In the genomic region with DNA sequence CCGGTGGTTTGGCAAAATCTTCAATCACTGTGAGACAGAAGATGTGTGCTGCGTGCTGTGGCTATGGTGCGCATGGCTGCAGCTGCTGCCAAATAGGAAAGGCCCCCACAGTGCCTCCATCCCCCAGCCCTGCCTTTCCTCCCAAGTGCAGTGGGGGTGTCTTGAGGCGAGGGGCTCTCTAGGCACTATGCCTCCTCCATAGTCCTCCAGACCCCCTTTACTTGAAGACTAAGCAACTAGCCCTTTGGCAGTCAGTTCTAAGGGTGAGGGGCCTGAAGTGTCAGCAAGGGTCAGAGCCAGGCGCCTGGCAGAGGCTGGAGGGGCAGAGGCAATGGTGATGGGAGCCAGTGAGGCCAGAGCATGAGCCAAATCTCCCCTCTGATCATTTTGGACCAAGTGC, we compare ENCODE assay signal across 19 cellular contexts. TPM values are rescaled to one million over a fixed set of nuclear protein-coding genes. Genes with fewer than 3 reads are reported as not detected.
DNase-seq lines count a peak whose midpoint lies in the region; ATAC-seq, FAIRE-seq and TF ChIP-seq lines count a peak whose summit lies in the region.
"Had no signal": no experiment of that assay in that cellular context is flagged by ENCODE, and none has a peak within 500 bp of the region (broad histone marks: within the 10 kb centered on the region; RNA-seq: fewer than 3 reads in every experiment).

No MANE protein-coding gene starts in this region.

- CTCF ChIA-PET in HepG2 (lab: Yijun Ruan, JAX; ENCODE audit: low intra/inter-chr PET ratio, low total read pairs): no interaction called here

- H3K9ac ChIP-seq in HepG2 (ENCODE audit: insufficient read depth, low read depth, low read length) (no peak overlapping the region), neural progenitor cell (no peak overlapping the region)
- H3K9ac ChIP-seq: GM23248 had no signal

- H3K36me3 Mint-ChIP-seq in T-helper 17 cell (ENCODE audit: low read depth): peaks cover 2% of the 10 kb centered on the region
- no peaks in the 10 kb centered on the region for H3K36me3 Mint-ChIP-seq in neural progenitor cell
- no peaks in the 10 kb centered on the region for H3K36me3 Mint-ChIP-seq in progenitor cell of endocrine pancreas (ENCODE audit: insufficient read depth)

- H3F3A ChIP-seq in neural progenitor cell (ENCODE audit: low read depth): peaks cover 38% of the 10 kb centered on the region

- no TSS peak for BruUV-seq in HepG2 (replicated peaks; lab: Mats Ljungman, UMichigan)

- POLR2A ChIA-PET in HepG2 (lab: Yijun Ruan, JAX): no interaction called here

- no peak for ATAC-seq in HepG2
- ATAC-seq in right lobe of liver: no peak
- ATAC-seq in T-helper 17 cell: no peak
- ATAC-seq: Right ventricle myocardium inferior had no signal

- H3K36me3 ChIP-seq in HepG2 (replicated peaks in 1 of 2; ENCODE audit: control insufficient read depth in 1 of 2, insufficient read depth in 2 of 2, low read length in 2 of 2) (no peaks in the 10 kb centered on the region), right lobe of liver (no peaks in the 10 kb centered on the region), neural progenitor cell (no peaks in the 10 kb centered on the region), SJCRH30 (no peaks in the 10 kb centered on the region)

- in situ Hi-C loops in HepG2 (cut with HindIII; ENCODE audit: extremely low pct_ligation_motif_present, low pct_unique_long_range_greater_than_20kb): no loop called here

- peaks cover 7% of the 10 kb centered on the region for H3K27me3 Mint-ChIP-seq in T-helper 17 cell
- H3K27me3 Mint-ChIP-seq in neural progenitor cell (ENCODE audit: insufficient read depth, low read depth): peaks cover 8% of the 10 kb centered on the region
- peaks cover 12% of the 10 kb centered on the region for H3K27me3 Mint-ChIP-seq in progenitor cell of endocrine pancreas
- H3K27me3 Mint-ChIP-seq: IgD-negative memory B cell had no signal

- H3K27ac ChIP-seq in HepG2 (ENCODE audit: extremely low read length, insufficient read depth, low read length): no peak overlapping the region
- H3K27ac ChIP-seq in right lobe of liver: no peak overlapping the region
- peak overlapping the region; percentile 93 for H3K27ac ChIP-seq in neural progenitor cell
- no peak overlapping the region for H3K27ac ChIP-seq in SJCRH30
- H3K27ac ChIP-seq: GM23248 had no signal

- no peak overlapping the region for H2AFZ ChIP-seq in HepG2 (ENCODE audit: low read length)
- H2AFZ ChIP-seq in neural progenitor cell (replicated peaks): no peak overlapping the region
- H2AFZ ChIP-seq: GM23248 had no signal

- TF ChIP-seq CTCF in HepG2 (CRISPR knock-in tag; IDR thresholded peaks at IDR 0.05) (no peak), right lobe of liver (IDR thresholded peaks at IDR 0.05) (no peak), neural progenitor cell (IDR thresholded peaks at IDR 0.05) (no peak), progenitor cell of endocrine pancreas (IDR thresholded peaks at IDR 0.05; ENCODE audit: unreplicated experiment) (no peak)

- H3K4me3 ChIP-seq in HepG2 (replicated peaks in 1 of 3; ENCODE audit: insufficient read depth in 1 of 3, low read depth in 2 of 3, low read length in 3 of 3): no peak overlapping the region
- H3K4me3 ChIP-seq in right lobe of liver: no peak overlapping the region
- no peak overlapping the region for H3K4me3 ChIP-seq in neural progenitor cell
- no peak overlapping the region for H3K4me3 ChIP-seq in SJCRH30
- H3K4me3 ChIP-seq: GM23248 had no signal

- H3K4me3 Mint-ChIP-seq in T-helper 17 cell (peak overlapping the region; percentile 28), neural progenitor cell (no peak overlapping the region), progenitor cell of endocrine pancreas (ENCODE audit: low read depth) (no peak overlapping the region)
- H3K4me3 Mint-ChIP-seq: IgD-negative memory B cell had no signal

- H3K27ac Mint-ChIP-seq in T-helper 17 cell (no peak overlapping the region), neural progenitor cell (peak overlapping the region; percentile 57), progenitor cell of endocrine pancreas (no peak overlapping the region)
- H3K27ac Mint-ChIP-seq: IgD-negative memory B cell had no signal

- H3K79me2 ChIP-seq in HepG2 (ENCODE audit: insufficient read depth, low read length) (no peaks in the 10 kb centered on the region), neural progenitor cell (ENCODE audit: low read depth) (no peaks in the 10 kb centered on the region)

- TF ChIP-seq POLR2A in HepG2 (IDR thresholded peaks at IDR 0.05; ENCODE audit: insufficient read depth in 1 of 2, low read depth in 2 of 2, low read length in 2 of 2) (no peak), right lobe of liver (IDR thresholded peaks at IDR 0.05) (no peak)

- H3K9me3 Mint-ChIP-seq in neural progenitor cell: peaks cover 2% of the 10 kb centered on the region
- H3K9me3 Mint-ChIP-seq in progenitor cell of endocrine pancreas (ENCODE audit: low read depth): no peaks in the 10 kb centered on the region

- H3K4me2 ChIP-seq in HepG2 (ENCODE audit: low read depth, low read length) (peak overlapping the region; percentile 38), neural progenitor cell (peak overlapping the region; percentile 22)

- H3K9me3 ChIP-seq in HepG2 (ENCODE audit: low read length) (no peaks in the 10 kb centered on the region), right lobe of liver (no peaks in the 10 kb centered on the region), T-helper 17 cell (ENCODE audit: control insufficient read depth, low read length, poor library complexity, severe bottlenecking) (no peaks in the 10 kb centered on the region), neural progenitor cell (ENCODE audit: low read depth) (no peaks in the 10 kb centered on the region), SJCRH30 (replicated peaks) (no peaks in the 10 kb centered on the region)

- H3K27me3 ChIP-seq in HepG2 (ENCODE audit: control insufficient read depth in 1 of 2, insufficient read depth in 2 of 2, low read length in 2 of 2): peaks cover 4 to 13% of the 10 kb centered on the region in 2 experiments; a peak in 4 of 5 replicates
- no peaks in the 10 kb centered on the region for H3K27me3 ChIP-seq in right lobe of liver
- no peaks in the 10 kb centered on the region for H3K27me3 ChIP-seq in neural progenitor cell
- 0 out of 2 replicates have a peak, but pooled peaks cover 3% of the 10 kb centered on the region for H3K27me3 ChIP-seq in SJCRH30

- DNase-seq in HepG2 (ENCODE audit: low spot score) (no peak), right lobe of liver (no peak), T-helper 17 cell (no peak), neural progenitor cell (ENCODE audit: low spot score) (no peak), SJCRH30 (no peak), progenitor cell of endocrine pancreas (ENCODE audit: low spot score, unreplicated experiment) (no peak), amygdala (lab: John Stamatoyannopoulos, UW) (no peak), germinal center (ENCODE audit: low spot score) (no peak)
- DNase-seq: DMS79, NCI-H1105, NCI-H2029 treated with DMSO at 0.1 percent for 48 hours, NCI-H2171, NCI-H345, NCI-H774 had no signal

- H4K20me1 ChIP-seq in HepG2 (ENCODE audit: insufficient read depth, low read length) (no peaks in the 10 kb centered on the region), neural progenitor cell (ENCODE audit: low read depth) (no peaks in the 10 kb centered on the region)

- intact Hi-C loops in HepG2 (cut with micrococcal nuclease; ENCODE audit: unreplicated experiment): loop anchor here (5.0 kb wide), 1 partner anchor 511 kb away; no protein-coding TSS in a partner anchor
- intact Hi-C loops in right lobe of liver (cut with DNase I): no loop called here

- H3K4me1 Mint-ChIP-seq in T-helper 17 cell: peaks cover 10% of the 10 kb centered on the region
- peaks cover 30% of the 10 kb centered on the region for H3K4me1 Mint-ChIP-seq in neural progenitor cell
- peaks cover 7% of the 10 kb centered on the region for H3K4me1 Mint-ChIP-seq in progenitor cell of endocrine pancreas (ENCODE audit: low read depth)

- WGBS in HepG2 (ENCODE audit: low lambda C conversion rate): 55% methylated on average over 5 of the region's 5 CpGs
- WGBS in right lobe of liver (ENCODE audit: insufficient coverage, low coverage, low lambda C conversion rate, missing lambda C conversion rate): 50% methylated on average over 2 of the region's 5 CpGs

- H3K4me1 ChIP-seq in HepG2 (ENCODE audit: insufficient read depth, low read length) (peaks cover 61% of the 10 kb centered on the region), right lobe of liver (no peaks in the 10 kb centered on the region), neural progenitor cell (peaks cover 39% of the 10 kb centered on the region), SJCRH30 (no peaks in the 10 kb centered on the region; the same call in 1 of the 2 replicates)

- TF ChIP-seq EP300 in HepG2 (IDR thresholded peaks at IDR 0.05; ENCODE audit: low read depth in 2 of 2, low read length in 2 of 2): no peak
- TF ChIP-seq EP300 in HepG2 (CRISPR knock-in tag; IDR thresholded peaks at IDR 0.05; ENCODE audit: borderline replicate concordance): no peak

- no peak for TF ChIP-seq RAD21 in HepG2 (CRISPR knock-in tag; IDR thresholded peaks at IDR 0.05)

- FAIRE-seq in HepG2 (lab: Jason Lieb, UNC): no peak
- FAIRE-seq: A204.1, HTR-8/SVneo had no signal

RNA-seq across cellular contexts. Expression of a gene that starts 13.6 kb away (rescaled TPM):
- total RNA-seq in HepG2 (2016; rRNA removed; fragmentation: Illumina TruSeq; extraction: Trizol) (3.5 and 7.0 TPM in 2 replicates), right lobe of liver (10 to 100 TPM in 3 of 6 experiments, 1 to 10 TPM in 3; 3.8 to 18.1 (median 10.6) TPM), T-helper 17 cell (10 to 100 TPM; 19.8 to 21.1 TPM), neural progenitor cell (ENCODE audit: low replicate concordance) (11.1 and 15.3 TPM in 2 replicates), progenitor cell of endocrine pancreas (19.9 and 20.3 TPM in 2 replicates)
- total RNA-seq in HepG2 (2016; cell fraction: cytosol; rRNA removed; fragmentation: Illumina TruSeq; extraction: Trizol; ENCODE audit: low read depth): 1.2 and 1.8 TPM in 2 replicates
- 2.9 and 6.9 TPM in 2 replicates for total RNA-seq in HepG2 (2016; cell fraction: insoluble cytoplasmic fraction; rRNA removed; fragmentation: Illumina TruSeq; extraction: Trizol)
- total RNA-seq in HepG2 (2016; cell fraction: membrane; rRNA removed; fragmentation: Illumina TruSeq; extraction: Trizol): 3.8 and 4.7 TPM in 2 replicates
- 6.4 and 7.9 TPM in 2 replicates for total RNA-seq in HepG2 (2016; cell fraction: nucleus; rRNA removed; fragmentation: Illumina TruSeq; extraction: Trizol)
- 5.6 and 5.7 TPM in 2 replicates for polyA plus RNA-seq in HepG2 (2011; rRNA removed)
- polyA plus RNA-seq in HepG2 (2011; cell fraction: cytosol; rRNA removed): 6.0 and 6.3 TPM in 2 replicates
- polyA plus RNA-seq in HepG2 (2011; cell fraction: nucleus; rRNA removed): 9.5 and 9.8 TPM in 2 replicates
- 7.3 and 7.8 TPM in 2 replicates for polyA plus RNA-seq in HepG2 (2012)
- polyA plus RNA-seq in HepG2 (2016; cell fraction: cytosol; fragmentation: Illumina TruSeq; extraction: Trizol; ENCODE audit: low read depth): 1.2 and 1.8 TPM in 2 replicates
- 3.2 and 5.0 TPM in 2 replicates for polyA plus RNA-seq in HepG2 (2016; cell fraction: insoluble cytoplasmic fraction; fragmentation: Illumina TruSeq; extraction: Trizol; ENCODE audit: low read depth)
- 2.4 and 3.2 TPM in 2 replicates for polyA plus RNA-seq in HepG2 (2016; cell fraction: membrane; fragmentation: Illumina TruSeq; extraction: Trizol; ENCODE audit: low read depth)
- polyA plus RNA-seq in HepG2 (2016; cell fraction: nucleus; fragmentation: Illumina TruSeq; extraction: Trizol; ENCODE audit: insufficient read depth, low read depth): 8.5 and 10.2 TPM in 2 replicates
- 13.7 and 14.5 TPM in 2 replicates for polyA minus RNA-seq in HepG2 (2011; rRNA and poly(A)+ RNA removed; ENCODE audit: low replicate concordance)
- polyA minus RNA-seq in HepG2 (2011; cell fraction: cytosol; rRNA and poly(A)+ RNA removed): 4.8 and 5.5 TPM in 2 replicates
- polyA minus RNA-seq in HepG2 (2011; cell fraction: nucleus; rRNA and poly(A)+ RNA removed): 5.2 and 7.0 TPM in 2 replicates
- total RNA-seq in SJCRH30 (2014; rRNA removed; shearing (Covaris generic)): 1.5 and 1.6 TPM in 2 replicates

RNA-seq across cellular contexts. Expression of a gene that starts 15.9 kb away (rescaled TPM):
- total RNA-seq in HepG2 (2016; rRNA removed; fragmentation: Illumina TruSeq; extraction: Trizol) (43.2 and 65.4 TPM in 2 replicates), right lobe of liver (10 to 100 TPM; 14.5 to 26.8 (median 18.6) TPM), T-helper 17 cell (10 to 100 TPM; 17.5 to 20.2 TPM), neural progenitor cell (ENCODE audit: low replicate concordance) (55.3 and 79.8 TPM in 2 replicates), progenitor cell of endocrine pancreas (26.6 and 30.5 TPM in 2 replicates)
- total RNA-seq in HepG2 (2016; cell fraction: cytosol; rRNA removed; fragmentation: Illumina TruSeq; extraction: Trizol; ENCODE audit: low read depth): 14.7 and 15.0 TPM in 2 replicates
- 46.9 and 63.2 TPM in 2 replicates for total RNA-seq in HepG2 (2016; cell fraction: insoluble cytoplasmic fraction; rRNA removed; fragmentation: Illumina TruSeq; extraction: Trizol)
- 40.6 and 40.7 TPM in 2 replicates for total RNA-seq in HepG2 (2016; cell fraction: membrane; rRNA removed; fragmentation: Illumina TruSeq; extraction: Trizol)
- 18.9 and 20.9 TPM in 2 replicates for total RNA-seq in HepG2 (2016; cell fraction: nucleus; rRNA removed; fragmentation: Illumina TruSeq; extraction: Trizol)
- polyA plus RNA-seq in HepG2 (2011; rRNA removed): 28.5 and 37.8 TPM in 2 replicates
- 27.1 and 34.7 TPM in 2 replicates for polyA plus RNA-seq in HepG2 (2011; cell fraction: cytosol; rRNA removed)
- polyA plus RNA-seq in HepG2 (2011; cell fraction: nucleus; rRNA removed): 7.9 and 9.7 TPM in 2 replicates
- polyA plus RNA-seq in HepG2 (2012): 25.9 and 28.9 TPM in 2 replicates
- polyA plus RNA-seq in HepG2 (2016; cell fraction: cytosol; fragmentation: Illumina TruSeq; extraction: Trizol; ENCODE audit: low read depth): 17.5 and 21.3 TPM in 2 replicates
- 77.8 and 83.3 TPM in 2 replicates for polyA plus RNA-seq in HepG2 (2016; cell fraction: insoluble cytoplasmic fraction; fragmentation: Illumina TruSeq; extraction: Trizol; ENCODE audit: low read depth)
- polyA plus RNA-seq in HepG2 (2016; cell fraction: membrane; fragmentation: Illumina TruSeq; extraction: Trizol; ENCODE audit: low read depth): 40.5 and 41.2 TPM in 2 replicates
- polyA plus RNA-seq in HepG2 (2016; cell fraction: nucleus; fragmentation: Illumina TruSeq; extraction: Trizol; ENCODE audit: insufficient read depth, low read depth): 29.6 and 37.1 TPM in 2 replicates
- polyA minus RNA-seq in HepG2 (2011; rRNA and poly(A)+ RNA removed; ENCODE audit: low replicate concordance): 7.6 and 34.5 TPM in 2 replicates
- polyA minus RNA-seq in HepG2 (2011; cell fraction: cytosol; rRNA and poly(A)+ RNA removed): 18.2 and 26.6 TPM in 2 replicates
- 11.1 and 12.7 TPM in 2 replicates for polyA minus RNA-seq in HepG2 (2011; cell fraction: nucleus; rRNA and poly(A)+ RNA removed)
- total RNA-seq in SJCRH30 (2014; rRNA removed; shearing (Covaris generic)): 33.3 and 35.8 TPM in 2 replicates
